Comparison of ENCODE assay signal across 17 cellular contexts in the genomic region with DNA sequence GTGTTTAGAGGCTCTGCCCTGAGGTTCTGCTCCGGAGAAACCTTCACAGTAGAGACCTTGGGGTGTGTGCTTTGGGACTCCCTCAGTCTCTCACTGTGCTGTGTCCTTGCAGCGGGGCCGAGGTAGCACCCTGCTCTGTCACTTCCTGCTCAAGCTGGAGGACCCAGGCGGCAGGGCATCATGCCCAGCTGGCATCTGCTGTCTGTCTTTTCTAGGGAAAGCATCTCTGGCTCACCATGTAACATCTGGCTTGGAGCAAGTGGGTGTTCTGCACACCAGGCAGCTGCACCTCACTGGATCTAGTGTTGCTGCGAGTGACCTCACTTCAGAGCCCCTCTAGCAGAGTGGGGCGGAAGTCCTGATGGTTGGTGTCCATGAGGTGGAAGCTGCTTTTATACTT.
DNase-seq lines count a peak whose midpoint lies in the region; ATAC-seq and TF ChIP-seq lines count a peak whose summit lies in the region.
"Had no signal": no experiment of that assay in that cellular context is flagged by ENCODE, and none has a peak within 500 bp of the region (broad histone marks: within the 10 kb centered on the region; RNA-seq: fewer than 3 reads in every experiment).

No MANE protein-coding gene starts in this region.

- DNase-seq in NCI-H2171 treated with DMSO at 0.1 percent for 48 hours (lab: John Stamatoyannopoulos, UW) (peak; percentile 20), NCI-H2171 (lab: John Stamatoyannopoulos, UW) (no peak), GM23248 (no peak), RWPE2 (ENCODE audit: low spot score) (peak; percentile 51), sigmoid colon (peak; percentile 32)
- DNase-seq in activated CD8-positive, alpha-beta memory T cell treated with anti-CD3 and anti-CD28 coated beads, Interleukin-2, amount 10 ng/mL, durations not matched to agents 7 days and 5 days: no peak
- DNase-seq: CD8-positive, alpha-beta T cell; GDM1; Kasumi-1; NCI-H1105 treated with DMSO at 0.1 percent for 48 hours; NCI-H1930; NCI-H774 had no signal

- H3K4me1 ChIP-seq in GM23248 (ENCODE audit: insufficient read depth): no peaks in the 10 kb centered on the region
- H3K4me1 ChIP-seq in RWPE2 (ENCODE audit: insufficient read depth, poor library complexity, severe bottlenecking): peaks cover 6% of the 10 kb centered on the region
- no peaks in the 10 kb centered on the region for H3K4me1 ChIP-seq in sigmoid colon
- H3K4me1 ChIP-seq: HAP-1 had no signal

- no peaks in the 10 kb centered on the region for H3K9me3 Mint-ChIP-seq in activated CD8-positive, alpha-beta memory T cell treated with anti-CD3 and anti-CD28 coated beads, Interleukin-2, amount 10 ng/mL, durations not matched to agents 7 days and 5 days (ENCODE audit: low read depth)
- H3K9me3 Mint-ChIP-seq: CD8-positive, alpha-beta T cell; IgD-negative memory B cell had no signal

- ATAC-seq in RWPE2 (ENCODE audit: low read depth) (no peak; the same call in 2 of the 3 replicates), GM18505 (IDR thresholded peaks at IDR 0.05; ENCODE audit: unreplicated experiment) (no peak), GM21619 (IDR thresholded peaks at IDR 0.05; ENCODE audit: unreplicated experiment) (no peak)
- ATAC-seq in activated CD8-positive, alpha-beta memory T cell treated with anti-CD3 and anti-CD28 coated beads, Interleukin-2, amount 10 ng/mL, durations not matched to agents 7 days and 5 days: no peak
- ATAC-seq: CD8-positive, alpha-beta T cell had no signal

- no peak overlapping the region for H3K27ac Mint-ChIP-seq in activated CD8-positive, alpha-beta memory T cell treated with anti-CD3 and anti-CD28 coated beads, Interleukin-2, amount 10 ng/mL, durations not matched to agents 7 days and 5 days
- H3K27ac Mint-ChIP-seq: CD8-positive, alpha-beta T cell; IgD-negative memory B cell had no signal

- WGBS in GM23248 (ENCODE audit: low coverage in 1 of 2, low lambda C conversion rate in 2 of 2, missing lambda C conversion rate in 2 of 2), 2 experiments: 25 to 33% methylated on average over 6 of the region's 6 CpGs
- 81 to 84% methylated on average over 6 of the region's 6 CpGs for WGBS in sigmoid colon, 2 donors

- H3K9me3 ChIP-seq in GM23248 (ENCODE audit: low read depth): no peaks in the 10 kb centered on the region
- H3K9me3 ChIP-seq in RWPE2 (ENCODE audit: severe bottlenecking): no peaks in the 10 kb centered on the region
- no peaks in the 10 kb centered on the region for H3K9me3 ChIP-seq in sigmoid colon
- H3K9me3 ChIP-seq: HAP-1 had no signal

- H3K27me3 Mint-ChIP-seq in activated CD8-positive, alpha-beta memory T cell treated with anti-CD3 and anti-CD28 coated beads, Interleukin-2, amount 10 ng/mL, durations not matched to agents 7 days and 5 days: peaks cover 3% of the 10 kb centered on the region

- CTCF ChIA-PET in activated CD8-positive, alpha-beta memory T cell treated with anti-CD3 and anti-CD28 coated beads, Interleukin-2, amount 10 ng/mL, durations not matched to agents 7 days and 5 days (lab: Charles Lee): no interaction called here

- H3K4me3 ChIP-seq in GM23248 (no peak overlapping the region), RWPE2 (ENCODE audit: severe bottlenecking) (no peak overlapping the region), sigmoid colon (no peak overlapping the region)
- H3K4me3 ChIP-seq: HAP-1 had no signal

- intact Hi-C loops in sigmoid colon (cut with DNase I): no loop called here

- in situ Hi-C loops in GM23248 (cut with MboI): no loop called here

- no peaks in the 10 kb centered on the region for H3K9me2 ChIP-seq in GM23248 (ENCODE audit: insufficient read depth)

- TF ChIP-seq CTCF in RWPE2 (IDR thresholded peaks at IDR 0.05; ENCODE audit: poor library complexity, severe bottlenecking) (no peak), sigmoid colon (IDR thresholded peaks at IDR 0.05) (no peak)

- no peak for TF ChIP-seq EP300 in sigmoid colon (IDR thresholded peaks at IDR 0.05)

- no peaks in the 10 kb centered on the region for H3K4me1 Mint-ChIP-seq in activated CD8-positive, alpha-beta memory T cell treated with anti-CD3 and anti-CD28 coated beads, Interleukin-2, amount 10 ng/mL, durations not matched to agents 7 days and 5 days

- no peak overlapping the region for H3K27ac ChIP-seq in GM23248
- no peak overlapping the region for H3K27ac ChIP-seq in RWPE2 (ENCODE audit: poor library complexity, severe bottlenecking)
- no peak overlapping the region for H3K27ac ChIP-seq in sigmoid colon
- H3K27ac ChIP-seq: 22Rv1 had no signal

- H3K36me3 ChIP-seq in GM23248 (ENCODE audit: low read depth) (no peaks in the 10 kb centered on the region), RWPE2 (ENCODE audit: low read depth) (no peaks in the 10 kb centered on the region), sigmoid colon (no peaks in the 10 kb centered on the region)
- H3K36me3 ChIP-seq: HAP-1 had no signal

- no peak overlapping the region for H3K4me3 Mint-ChIP-seq in activated CD8-positive, alpha-beta memory T cell treated with anti-CD3 and anti-CD28 coated beads, Interleukin-2, amount 10 ng/mL, durations not matched to agents 7 days and 5 days
- H3K4me3 Mint-ChIP-seq: CD8-positive, alpha-beta T cell; IgD-negative memory B cell had no signal

- H3K27me3 ChIP-seq in GM23248 (replicated peaks; ENCODE audit: insufficient read depth) (peaks cover 4% of the 10 kb centered on the region; the same call in 1 of the 2 replicates), RWPE2 (ENCODE audit: insufficient read depth, poor library complexity, severe bottlenecking) (no peaks in the 10 kb centered on the region), sigmoid colon (no peaks in the 10 kb centered on the region)

- no peaks in the 10 kb centered on the region for H4K20me1 ChIP-seq in GM23248 (ENCODE audit: insufficient read depth)

- H3K9ac ChIP-seq in GM23248: no peak overlapping the region

- H3F3A ChIP-seq in GM23248 (ENCODE audit: insufficient read depth): no peaks in the 10 kb centered on the region

- no peaks in the 10 kb centered on the region for H3K79me2 ChIP-seq in GM23248 (ENCODE audit: insufficient read depth)

- TF ChIP-seq POLR2A in sigmoid colon (IDR thresholded peaks at IDR 0.05): no peak
- no peak for TF ChIP-seq POLR2A in GM18505 (IDR thresholded peaks at IDR 0.05; ENCODE audit: borderline replicate concordance, extremely low read depth, insufficient read depth, insufficient read length)

- H3K4me2 ChIP-seq in GM23248 (ENCODE audit: unreplicated experiment): no peak overlapping the region

- peak overlapping the region; percentile 2; the same call in 1 of the 2 replicates for H2AFZ ChIP-seq in GM23248

- no peaks in the 10 kb centered on the region for H3K36me3 Mint-ChIP-seq in activated CD8-positive, alpha-beta memory T cell treated with anti-CD3 and anti-CD28 coated beads, Interleukin-2, amount 10 ng/mL, durations not matched to agents 7 days and 5 days
- H3K36me3 Mint-ChIP-seq: CD8-positive, alpha-beta T cell; IgD-negative memory B cell had no signal

Comparison
In these comparisons a context has a peak if more than half of its experiments do, and no peak if none do; other contexts are left out.
1. DNase-seq: peak in NCI-H2171 treated with DMSO at 0.1 percent for 48 hours (single experiment), RWPE2 (single experiment) and sigmoid colon (single experiment); none in NCI-H2171 (single experiment), GM23248 (single experiment) and activated CD8-positive, alpha-beta memory T cell treated with anti-CD3 and anti-CD28 coated beads, Interleukin-2, amount 10 ng/mL, durations not matched to agents 7 days and 5 days (single experiment).